ENCODE assay signal across 11 cellular contexts in genomic region chr12:76762556-76762955, GRCh38. TPM values are rescaled to one million over a fixed set of nuclear protein-coding genes. Genes with fewer than 3 reads are reported as not detected.
DNase-seq lines count a peak whose midpoint lies in the region; FAIRE-seq and TF ChIP-seq lines count a peak whose summit lies in the region.
"Had no signal": no experiment of that assay in that cellular context is flagged by ENCODE, and none has a peak within 500 bp of the region (broad histone marks: within the 10 kb centered on the region; RNA-seq: fewer than 3 reads in every experiment).

No MANE protein-coding gene starts in this region.

- in situ Hi-C loops in HAP-1 (cut with MboI; ENCODE audit: low sequenced_read_pairs) = no loop called here

- H3K27ac ChIP-seq in astrocyte (ENCODE audit: low read depth, low read length) (no peak overlapping the region), thyroid gland (no peak overlapping the region)
- H3K27ac ChIP-seq: SJSA1 had no signal

- H3K9ac ChIP-seq in astrocyte (ENCODE audit: low read length) = no peak overlapping the region

- peaks cover 35% of the 10 kb centered on the region for H3K79me2 ChIP-seq in astrocyte (ENCODE audit: insufficient read depth, low read length)

- DNase-seq in AG10803 (ENCODE audit: low read depth) (no peak), HAP-1 (ENCODE audit: low spot score in 2 of 2) (peak; percentile 41), astrocyte (ENCODE audit: low read depth) (no peak), mesothelial cell of epicardium (ENCODE audit: low spot score in 2 of 2, unreplicated experiment in 2 of 2) (no peak), NAMALWA (ENCODE audit: low spot score) (no peak), thyroid gland (no peak), NCI-H2107 (lab: John Stamatoyannopoulos, UW) (no peak), AG20443 (ENCODE audit: low spot score) (no peak)
- DNase-seq: KBM-7; stimulated activated CD4-positive, alpha-beta T cell treated with anti-CD3 and anti-CD28 coated beads, Interleukin-4, amount 100 ng/mL, for 4 hours had no signal

- H3K4me2 ChIP-seq in astrocyte (ENCODE audit: low read length) = peak overlapping the region; percentile 94

- H2AFZ ChIP-seq in astrocyte (ENCODE audit: low read depth, low read length) = no peak overlapping the region

- H3K9me3 Mint-ChIP-seq in astrocyte (ENCODE audit: unreplicated experiment) (no peaks in the 10 kb centered on the region), mesothelial cell of epicardium (peaks cover 17% of the 10 kb centered on the region)

- TF ChIP-seq POLR2A in thyroid gland (IDR thresholded peaks at IDR 0.05) = no peak

- no peaks in the 10 kb centered on the region for H3K36me3 Mint-ChIP-seq in astrocyte (ENCODE audit: low read depth, unreplicated experiment)
- no peaks in the 10 kb centered on the region for H3K36me3 Mint-ChIP-seq in mesothelial cell of epicardium

- H3K4me3 Mint-ChIP-seq in astrocyte (ENCODE audit: unreplicated experiment) (peak overlapping the region; percentile 88), mesothelial cell of epicardium (peak overlapping the region; percentile 95)

- H3K4me1 ChIP-seq in HAP-1 = peaks cover 12% of the 10 kb centered on the region
- peaks cover 4% of the 10 kb centered on the region for H3K4me1 ChIP-seq in astrocyte (ENCODE audit: insufficient read depth, low read length)
- peaks cover 0 to 7% of the 10 kb centered on the region in 2 donors for H3K4me1 ChIP-seq in thyroid gland

- WGBS in thyroid gland, 2 donors = 88 to 92% methylated on average over 8 of the region's 8 CpGs

- H4K20me1 ChIP-seq in astrocyte (ENCODE audit: insufficient read depth, low read length) = peaks cover 29% of the 10 kb centered on the region

- no peaks in the 10 kb centered on the region for H3K9me3 ChIP-seq in HAP-1
- H3K9me3 ChIP-seq in astrocyte (ENCODE audit: insufficient read depth, low read depth, low read length) = no peaks in the 10 kb centered on the region
- H3K9me3 ChIP-seq in thyroid gland = no peaks in the 10 kb centered on the region
- H3K9me3 ChIP-seq: SJSA1 had no signal

- no peaks in the 10 kb centered on the region for H3K36me3 ChIP-seq in HAP-1 (replicated peaks)
- no peaks in the 10 kb centered on the region for H3K36me3 ChIP-seq in astrocyte (ENCODE audit: insufficient read depth, low read length)
- H3K36me3 ChIP-seq in thyroid gland = no peaks in the 10 kb centered on the region
- H3K36me3 ChIP-seq: SJSA1 had no signal

- no peaks in the 10 kb centered on the region for H3K27me3 ChIP-seq in HAP-1 (ENCODE audit: low read depth)
- H3K27me3 ChIP-seq in astrocyte (ENCODE audit: insufficient read depth, low read length) = no peaks in the 10 kb centered on the region
- H3K27me3 ChIP-seq in thyroid gland = no peaks in the 10 kb centered on the region
- H3K27me3 ChIP-seq: SJSA1 had no signal

- H3K27me3 Mint-ChIP-seq in astrocyte (ENCODE audit: low read depth, unreplicated experiment) (no peaks in the 10 kb centered on the region), mesothelial cell of epicardium (ENCODE audit: low read depth) (no peaks in the 10 kb centered on the region)

- H3K4me1 Mint-ChIP-seq in astrocyte (ENCODE audit: low read depth, unreplicated experiment) (peaks cover 38% of the 10 kb centered on the region), mesothelial cell of epicardium (peaks cover 25% of the 10 kb centered on the region)

- TF ChIP-seq CTCF in AG10803 (conservative IDR thresholded peaks at IDR 0.05; ENCODE audit: low read length) (no peak), astrocyte (IDR thresholded peaks at IDR 0.05; ENCODE audit: insufficient read depth, low read depth, low read length) (no peak), mesothelial cell of epicardium (IDR thresholded peaks at IDR 0.05; ENCODE audit: unreplicated experiment) (no peak), thyroid gland (IDR thresholded peaks at IDR 0.05) (no peak)

- H3K27ac Mint-ChIP-seq in astrocyte (ENCODE audit: unreplicated experiment) (peak overlapping the region; percentile 89), mesothelial cell of epicardium (peak overlapping the region; percentile 95)

- intact Hi-C loops in thyroid gland (cut with DNase I) = no loop called here

- FAIRE-seq in astrocyte (lab: Jason Lieb, UNC) = no peak

- H3K4me3 ChIP-seq in AG10803 (ENCODE audit: low read length) = peak overlapping the region; percentile 1; the same call in 1 of the 2 replicates
- no peak overlapping the region for H3K4me3 ChIP-seq in HAP-1
- H3K4me3 ChIP-seq in astrocyte (ENCODE audit: insufficient read depth, low read depth, low read length) = no peak overlapping the region
- no peak overlapping the region for H3K4me3 ChIP-seq in thyroid gland (replicated peaks in 1 of 3)

RNA-seq across cellular contexts. Expression of gene ZDHHC17, which starts 1.4 kb away (rescaled TPM):
- total RNA-seq in astrocyte (61.7 and 77.5 TPM in 2 replicates), mesothelial cell of epicardium (61.7 to 66.4 TPM (median 65.5 TPM) in 3 replicates), thyroid gland (100 to 1,000 TPM in 1 of 4 donors, 10 to 100 TPM in 3; 30.8 to 120 (median 53.4) TPM)

Comparison
In these comparisons a context has a peak if more than half of its experiments do, and no peak if none do; other contexts are left out.
1. DNase-seq: peak in HAP-1 (2 of 2); none in AG10803 (single experiment), astrocyte (single experiment), mesothelial cell of epicardium (0 of 2), NAMALWA (single experiment), thyroid gland (0 of 2), NCI-H2107 (single experiment) and AG20443 (single experiment).